In the genomic region with DNA sequence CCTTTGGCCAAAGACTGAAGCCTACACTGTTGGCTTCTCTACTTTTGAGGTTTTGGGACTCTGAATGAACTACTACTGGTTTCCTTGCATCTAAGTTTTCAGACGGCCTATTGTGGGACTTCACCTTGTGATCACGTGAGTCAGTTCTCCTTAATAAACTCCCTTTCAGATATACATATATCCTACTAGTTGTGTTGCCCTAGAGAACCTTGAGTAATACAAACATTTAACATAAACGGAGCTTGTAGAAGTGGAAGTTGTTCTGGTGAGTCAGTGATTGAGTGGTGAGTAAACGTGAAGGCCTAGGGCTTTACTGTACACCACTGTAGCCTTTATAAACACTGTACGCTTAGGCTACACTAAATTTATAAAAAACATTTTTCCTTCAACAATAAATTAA, we compare ENCODE assay signal across 24 cellular contexts.
DNase-seq lines count a peak whose midpoint lies in the region; ATAC-seq and TF ChIP-seq lines count a peak whose summit lies in the region.
"Had no signal": no experiment of that assay in that cellular context is flagged by ENCODE, and none has a peak within 500 bp of the region (broad histone marks: within the 10 kb centered on the region; RNA-seq: fewer than 3 reads in every experiment).

No MANE protein-coding gene starts in this region.

- H3K9me3 ChIP-seq in SK-N-SH (no peaks in the 10 kb centered on the region), smooth muscle cell (replicated peaks; ENCODE audit: low read depth) (no peaks in the 10 kb centered on the region)
- H3K9me3 ChIP-seq: BLaER1, left ventricle myocardium inferior had no signal

- no peak overlapping the region for H3K4me3 Mint-ChIP-seq in WTC11
- H3K4me3 Mint-ChIP-seq: activated B cell treated with CpG ODN at 0.5 μM for 24 hours; activated T-cell treated with anti-CD3 and anti-CD28 coated beads, Interleukin-2, amount 50 U/mL, for 72 hours; neural progenitor cell; T-helper 1 cell treated with Interleukin-12 subunit alpha and Interleukin-12 subunit beta and Interleukin-4 antibody, amounts not matched to agents 30 μg/mL and 1 μg/mL, for 36 hours had no signal

- TF ChIP-seq EP300 in SK-N-SH (IDR thresholded peaks at IDR 0.05; ENCODE audit: borderline replicate concordance in 1 of 2, low read depth in 1 of 2, low read length in 1 of 2) = no peak

- peaks cover 0 to 10% of the 10 kb centered on the region in 2 experiments; a peak in 2 of 4 replicates for H3K4me1 ChIP-seq in SK-N-SH (ENCODE audit: control insufficient read depth in 1 of 2, insufficient read depth in 2 of 2, low read depth in 1 of 2, low read length in 1 of 2)
- no peaks in the 10 kb centered on the region for H3K4me1 ChIP-seq in smooth muscle cell (ENCODE audit: low read depth)
- H3K4me1 ChIP-seq: BLaER1, left ventricle myocardium inferior, spleen had no signal

- H3K27ac ChIP-seq in SK-N-SH (ENCODE audit: low read depth in 2 of 2, low read length in 1 of 2) (no peak overlapping the region), RWPE1 (no peak overlapping the region), epithelial cell of prostate (peak overlapping the region; percentile 14), smooth muscle cell (ENCODE audit: low read depth) (peak overlapping the region; percentile 80)
- H3K27ac ChIP-seq: 22Rv1, BLaER1, HL-60, left ventricle myocardium inferior, neural progenitor cell, spleen had no signal

- H3F3A ChIP-seq in SK-N-SH (replicated peaks; ENCODE audit: insufficient read depth) (no peaks in the 10 kb centered on the region), smooth muscle cell (ENCODE audit: low read depth) (no peaks in the 10 kb centered on the region)

- H3K9ac ChIP-seq in SK-N-SH (no peak overlapping the region), smooth muscle cell (ENCODE audit: low read depth) (peak overlapping the region; percentile 19)
- H3K9ac ChIP-seq: BLaER1, neural progenitor cell had no signal

- TF ChIP-seq CTCF in SK-N-SH (IDR thresholded peaks at IDR 0.05) (no peak), RWPE1 (conservative IDR thresholded peaks at IDR 0.05; ENCODE audit: low read depth) (no peak), smooth muscle cell (IDR thresholded peaks at IDR 0.05; ENCODE audit: borderline replicate concordance, insufficient read depth, poor library complexity, severe bottlenecking) (no peak), WTC11 (IDR thresholded peaks at IDR 0.05) (no peak)

- H3K9me3 Mint-ChIP-seq in WTC11 = no peaks in the 10 kb centered on the region
- H3K9me3 Mint-ChIP-seq: neural progenitor cell had no signal

- H3K4me2 ChIP-seq in SK-N-SH (no peak overlapping the region), smooth muscle cell (no peak overlapping the region)
- H3K4me2 ChIP-seq: BLaER1, neural progenitor cell had no signal

- H3K36me3 ChIP-seq in SK-N-SH (replicated peaks in 1 of 2; ENCODE audit: control insufficient read depth in 1 of 2, insufficient read depth in 2 of 2, low read length in 1 of 2) (no peaks in the 10 kb centered on the region), smooth muscle cell (ENCODE audit: low read depth) (no peaks in the 10 kb centered on the region)
- H3K36me3 ChIP-seq: BLaER1, left ventricle myocardium inferior, neural progenitor cell, spleen had no signal

- DNase-seq in SK-N-SH (no peak), RWPE1 (ENCODE audit: low spot score) (peak; percentile 10), epithelial cell of prostate (ENCODE audit: low read depth, low spot score) (peak; percentile 72), smooth muscle cell (lab: John Stamatoyannopoulos, UW; ENCODE audit: unreplicated experiment) (no peak), WTC11 (ENCODE audit: low spot score) (no peak), NCI-H2227 treated with DMSO at 0.1 percent for 48 hours (lab: John Stamatoyannopoulos, UW) (no peak)
- DNase-seq in activated CD4-positive, alpha-beta T cell treated with anti-CD3 and anti-CD28 coated beads, Interleukin-2, amount 50 U/mL, for 48 hours = no peak
- DNase-seq: activated B cell treated with CpG ODN at 0.5 μM for 24 hours; activated naive CD4-positive, alpha-beta T cell treated with anti-CD3 and anti-CD28 coated beads, Interleukin-2, amount 50 U/mL, for 16 hours; activated T-cell treated with anti-CD3 and anti-CD28 coated beads, Interleukin-2, amount 50 U/mL, for 72 hours; Calu3; dermis blood vessel endothelial cell; left ventricle myocardium inferior; mucosa of descending colon; NCI-H2029 treated with DMSO at 0.1 percent for 48 hours; spleen had no signal

- POLR2A ChIA-PET in SK-N-SH (lab: Yijun Ruan, JAX) = interaction anchor here (0.6 kb wide), 1 partner anchor 64 kb away, joined by 3 read pairs; no protein-coding TSS in a partner anchor
- POLR2A ChIA-PET in RWPE1 (lab: Yijun Ruan, JAX; ENCODE audit: low non-redundant PET) = no interaction called here
- POLR2A ChIA-PET in WTC11 (lab: Charles Lee) = no interaction called here

- H3K36me3 Mint-ChIP-seq in WTC11 = peaks cover 3% of the 10 kb centered on the region; the same call in 1 of the 2 replicates
- H3K36me3 Mint-ChIP-seq: neural progenitor cell had no signal

- CTCF ChIA-PET in SK-N-SH (lab: Yijun Ruan, JAX) (interaction anchor here (1.3 kb wide), 1 partner anchor 107 kb away, joined by 4 read pairs; a partner anchor contains a TSS), RWPE1 (lab: Yijun Ruan, JAX) (interaction anchor here (0.6 kb wide), 2 partner anchors 871 to 1905 kb away, joined by 3 read pairs; no protein-coding TSS in a partner anchor), WTC11 (lab: Charles Lee) (no interaction called here)

- H3K79me2 ChIP-seq in SK-N-SH (ENCODE audit: insufficient read depth) = no peaks in the 10 kb centered on the region
- no peaks in the 10 kb centered on the region for H3K79me2 ChIP-seq in smooth muscle cell (ENCODE audit: low read depth)

- ATAC-seq in SK-N-SH treated with all-trans-retinoic acid at 6 μM for 48 hours (0 out of 3 replicates have a peak, but pooled peaks have one; percentile 22), WTC11 (no peak)
- ATAC-seq: activated T-cell treated with anti-CD3 and anti-CD28 coated beads, Interleukin-2, amount 50 U/mL, for 72 hours; K562; mucosa of descending colon; Right ventricle myocardium inferior had no signal

- 84% methylated on average over 5 of the region's 5 CpGs for WGBS in SK-N-SH (ENCODE audit: low lambda C conversion rate)
- WGBS in smooth muscle cell (ENCODE audit: low lambda C conversion rate) = 27% methylated on average over 5 of the region's 5 CpGs

- no peak for TF ChIP-seq RAD21 in SK-N-SH (IDR thresholded peaks at IDR 0.05; ENCODE audit: low read length)

- no peak overlapping the region for H3K4me3 ChIP-seq in SK-N-SH (ENCODE audit: low read depth in 2 of 2, low read length in 1 of 2)
- no peak overlapping the region for H3K4me3 ChIP-seq in smooth muscle cell
- H3K4me3 ChIP-seq: BLaER1, K562, left ventricle myocardium inferior, mucosa of descending colon, neural progenitor cell, spleen had no signal

- no peaks in the 10 kb centered on the region for H4K20me1 ChIP-seq in SK-N-SH (ENCODE audit: insufficient read depth)
- no peaks in the 10 kb centered on the region for H4K20me1 ChIP-seq in smooth muscle cell (ENCODE audit: low read depth)
- H4K20me1 ChIP-seq: BLaER1 had no signal

- H3K27ac Mint-ChIP-seq in WTC11 = no peak overlapping the region
- H3K27ac Mint-ChIP-seq: activated B cell treated with CpG ODN at 0.5 μM for 24 hours; activated T-cell treated with anti-CD3 and anti-CD28 coated beads, Interleukin-2, amount 50 U/mL, for 72 hours; neural progenitor cell; T-helper 1 cell treated with Interleukin-12 subunit alpha and Interleukin-12 subunit beta and Interleukin-4 antibody, amounts not matched to agents 30 μg/mL and 1 μg/mL, for 36 hours had no signal

- no peaks in the 10 kb centered on the region for H3K9me2 ChIP-seq in SK-N-SH

- peaks cover 86% of the 10 kb centered on the region for H3K27me3 Mint-ChIP-seq in WTC11 (ENCODE audit: low read depth)
- H3K27me3 Mint-ChIP-seq: activated B cell treated with CpG ODN at 0.5 μM for 24 hours had no signal

- no peaks in the 10 kb centered on the region for H3K27me3 ChIP-seq in SK-N-SH (ENCODE audit: insufficient read depth)
- H3K27me3 ChIP-seq in smooth muscle cell (ENCODE audit: low read depth) = no peaks in the 10 kb centered on the region
- H3K27me3 ChIP-seq: BLaER1, neural progenitor cell, spleen had no signal

- H2AFZ ChIP-seq in SK-N-SH (ENCODE audit: low read depth) (no peak overlapping the region), smooth muscle cell (ENCODE audit: low read depth) (no peak overlapping the region)
- H2AFZ ChIP-seq: neural progenitor cell had no signal

- H3K4me1 Mint-ChIP-seq in WTC11 = peaks cover 35% of the 10 kb centered on the region
- H3K4me1 Mint-ChIP-seq: activated B cell treated with CpG ODN at 0.5 μM for 24 hours, neural progenitor cell had no signal

TF ChIP-seq in SK-N-SH treated with all-trans-retinoic acid at 6 μM for 48 hours, 23 proteins besides CTCF, POLR2A, EP300 and RAD21 (continues in another document):
- no peak for TF ChIP-seq ZNF70 (CRISPR knock-in tag; IDR thresholded peaks at IDR 0.05)

TF ChIP-seq in SK-N-SH, 30 proteins besides CTCF, POLR2A, EP300 and RAD21 (continues in another document):
- no peak for TF ChIP-seq FOXJ3 (CRISPR knock-in tag; IDR thresholded peaks at IDR 0.05)
- no peak for TF ChIP-seq TAF1 (IDR thresholded peaks at IDR 0.05; ENCODE audit: borderline replicate concordance, low read depth, low read length)
- no peak for TF ChIP-seq SIN3A (IDR thresholded peaks at IDR 0.05; ENCODE audit: borderline replicate concordance, low read depth, low read length)
- no peak for TF ChIP-seq POLR2AphosphoS5 (IDR thresholded peaks at IDR 0.05; ENCODE audit: low read depth, low read length)
- TF ChIP-seq JUND (IDR thresholded peaks at IDR 0.05) = no peak
- TF ChIP-seq FOSL2 (IDR thresholded peaks at IDR 0.05; ENCODE audit: borderline replicate concordance, low read depth) = no peak
- no peak for TF ChIP-seq RXRA (IDR thresholded peaks at IDR 0.05; ENCODE audit: borderline replicate concordance, low read depth)
- TF ChIP-seq TCF12 (IDR thresholded peaks at IDR 0.05) = no peak
- no peak for TF ChIP-seq SMC3 (IDR thresholded peaks at IDR 0.05; ENCODE audit: low read depth, low read length)
- TF ChIP-seq RFX5 (IDR thresholded peaks at IDR 0.05; ENCODE audit: low read length) = no peak

TF ChIP-seq in WTC11, 78 proteins besides CTCF, POLR2A, EP300 and RAD21 (continues in another document):
- no peak for TF ChIP-seq CBFB (CRISPR knock-in tag; IDR thresholded peaks at IDR 0.05; ENCODE audit: low read depth)

Comparison
In these comparisons a context has a peak if more than half of its experiments do, and no peak if none do; other contexts are left out.
1. DNase-seq: peak in RWPE1 (single experiment) and epithelial cell of prostate (single experiment); none in SK-N-SH (single experiment), smooth muscle cell (single experiment), activated CD4-positive, alpha-beta T cell treated with anti-CD3 and anti-CD28 coated beads, Interleukin-2, amount 50 U/mL, for 48 hours (0 of 2), WTC11 (single experiment) and NCI-H2227 treated with DMSO at 0.1 percent for 48 hours (single experiment).
2. H3K27ac ChIP-seq: peak in epithelial cell of prostate (single experiment) and smooth muscle cell (single experiment); none in SK-N-SH (0 of 2) and RWPE1 (single experiment).